8 cellular contexts compared by ENCODE assay signal in the genomic region with DNA sequence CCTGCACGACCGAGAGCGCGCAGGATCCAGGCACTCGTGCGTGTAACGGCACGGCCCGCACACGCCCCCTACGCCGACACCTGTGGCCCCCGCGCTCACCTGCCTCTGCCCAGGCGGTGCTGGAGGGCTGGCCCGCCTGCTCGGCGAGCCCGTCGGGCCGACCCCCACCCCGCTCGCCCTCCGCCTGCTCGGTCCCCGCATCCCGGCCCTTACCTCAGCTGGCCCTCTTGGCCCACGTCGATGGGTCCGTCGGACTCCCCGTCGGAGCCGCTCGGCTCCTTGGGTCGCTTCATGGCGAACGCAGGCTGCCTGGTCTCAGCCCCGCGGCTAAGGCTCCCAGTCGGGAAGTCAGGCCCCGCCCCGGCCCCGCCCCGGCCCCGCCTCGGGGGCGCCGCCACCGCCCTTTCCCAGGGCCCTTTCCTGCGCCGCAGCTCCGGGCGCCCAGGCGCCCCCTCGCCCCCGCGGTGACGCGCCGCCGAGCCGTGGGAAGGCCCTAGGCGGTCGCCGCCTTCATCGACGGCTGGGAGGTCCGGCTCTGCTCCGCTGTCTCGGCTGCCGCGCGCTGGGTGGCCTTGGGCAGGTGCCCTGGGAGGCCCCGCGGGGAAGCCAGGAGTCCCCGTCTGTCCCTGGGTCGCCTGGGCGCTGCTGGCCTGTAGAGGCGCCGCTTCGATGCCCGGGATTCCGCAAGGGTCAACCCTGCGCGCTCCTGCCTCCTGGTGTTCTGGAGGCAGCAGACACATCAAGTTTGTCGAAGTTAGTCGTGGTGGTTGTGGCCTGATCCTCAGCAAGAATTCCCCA. TPM values are rescaled to one million over a fixed set of nuclear protein-coding genes. Genes with fewer than 3 reads are reported as not detected.
DNase-seq lines count a peak whose midpoint lies in the region; ATAC-seq and TF ChIP-seq lines count a peak whose summit lies in the region.

Gene HEYL (minus strand): TSS at position 311 of the 798 bp plus-strand sequence. CDS start 18 bp downstream, at position 293.

- DNase-seq in CMK (ENCODE audit: low read depth) = peak; percentile 63
- DNase-seq in T-helper 17 cell = peak; percentile 22 to 59 (median 56)
- peak; percentile 43 to 69 (median 67) for DNase-seq in stimulated activated CD4-positive, alpha-beta T cell treated with anti-CD3 and anti-CD28 coated beads, Interleukin-12 subunit alpha, Interleukin-12 subunit beta, amount 100 ng/mL, for 48 hours (ENCODE audit: low read depth in 2 of 3, low spot score in 1 of 3)

- H3K27ac ChIP-seq in KMS-11 (no peak within 1 kb of the TSS), adipose tissue (ENCODE audit: low read depth, low read length) (no peak within 1 kb of the TSS), iPS-18a (ENCODE audit: low read length) (no peak within 1 kb of the TSS)

- peak within 1 kb of the TSS; percentile 91 for H2AFZ ChIP-seq in KMS-11 (ENCODE audit: low read depth)

- H3K36me3 Mint-ChIP-seq in T-helper 17 cell (ENCODE audit: low read depth) = no peaks in the 10 kb centered on the region

- peak; percentile 87 for ATAC-seq in T-helper 17 cell
- no peak for ATAC-seq in HG03521 (IDR thresholded peaks at IDR 0.05; ENCODE audit: unreplicated experiment)
- ATAC-seq in GM18873 (IDR thresholded peaks at IDR 0.05; ENCODE audit: low FRiP score, unreplicated experiment) = no peak

- peak within 1 kb of the TSS; percentile 63 for H3K4me3 ChIP-seq in KMS-11 (IDR thresholded peaks at IDR 0.05; ENCODE audit: insufficient read depth, low read depth, low read length)
- H3K4me3 ChIP-seq in iPS-18a (ENCODE audit: low read length) = peak within 1 kb of the TSS; percentile 55

- peak; percentile 16; the same call in 1 of the 2 replicates for TF ChIP-seq CTCF in KMS-11 (conservative IDR thresholded peaks at IDR 0.05; ENCODE audit: low read depth, low read length)

- 0 out of 2 replicates have a peak, but pooled peaks cover 2% of the 10 kb centered on the region for H3K27me3 ChIP-seq in KMS-11 (ENCODE audit: insufficient read depth, low read depth)
- peaks cover 79% of the 10 kb centered on the region for H3K27me3 ChIP-seq in iPS-18a (ENCODE audit: control insufficient read depth, insufficient read depth, low read length)

- H3K27me3 Mint-ChIP-seq in T-helper 17 cell = peaks cover 35% of the 10 kb centered on the region

- H3K4me3 Mint-ChIP-seq in T-helper 17 cell = peak within 1 kb of the TSS; percentile 79

- H3K4me2 ChIP-seq in KMS-11 = peak within 1 kb of the TSS; percentile 52

- no peaks in the 10 kb centered on the region for H4K20me1 ChIP-seq in KMS-11 (ENCODE audit: insufficient read depth)

- H3K4me1 Mint-ChIP-seq in T-helper 17 cell = peaks cover 2% of the 10 kb centered on the region

- H3K9me3 ChIP-seq in T-helper 17 cell (ENCODE audit: control insufficient read depth, low read length, poor library complexity, severe bottlenecking) (no peaks in the 10 kb centered on the region), iPS-18a (ENCODE audit: control insufficient read depth, low read depth, low read length) (no peaks in the 10 kb centered on the region)

- 4 to 11% (median 6%) methylated on average over 81 to 88 of the region's 88 CpGs for WGBS in adipose tissue, 3 donors

- H3K4me1 ChIP-seq in KMS-11 (ENCODE audit: low read depth, poor library complexity, severe bottlenecking) (peaks cover 7% of the 10 kb centered on the region), iPS-18a (ENCODE audit: control insufficient read depth, low read depth, low read length) (no peaks in the 10 kb centered on the region)

- H3K36me3 ChIP-seq in KMS-11 (ENCODE audit: insufficient read depth) (no peaks in the 10 kb centered on the region), iPS-18a (ENCODE audit: control insufficient read depth, low read depth, low read length) (no peaks in the 10 kb centered on the region)

- peak within 1 kb of the TSS; percentile 35; the same call in 1 of the 2 replicates for H3K9ac ChIP-seq in KMS-11
- no peak within 1 kb of the TSS for H3K9ac ChIP-seq in iPS-18a (ENCODE audit: low read length)

- H3K79me2 ChIP-seq in KMS-11 (ENCODE audit: insufficient read depth, low read depth) = no peaks in the 10 kb centered on the region

- H3K27ac Mint-ChIP-seq in T-helper 17 cell = no peak within 1 kb of the TSS

RNA-seq across cellular contexts. Expression of gene HEYL, which starts in this region (rescaled TPM):
- under 1 TPM; 0.10 TPM for total RNA-seq in T-helper 17 cell
- polyA plus RNA-seq in adipose tissue = 10 to 100 TPM; 11.3 to 38.1 (median 16.6) TPM

Comparison
In these comparisons a context has a peak if more than half of its experiments do, and no peak if none do; other contexts are left out.
1. Peak in DNase-seq and ATAC-seq in T-helper 17 cell; RNA of the gene not detected or under 1 TPM.